2 cellular contexts compared by ENCODE assay signal in genomic region chr20:46046588-46047310, GRCh38.
TF ChIP-seq lines count a peak whose summit lies in the region.

No MANE protein-coding gene starts in this region.

TF ChIP-seq in HepG2, 621 proteins besides CTCF, POLR2A, EP300 and RAD21:
- TF ChIP-seq BATF2 (CRISPR knock-in tag; IDR thresholded peaks at IDR 0.05) (no peak), ZNF878 (CRISPR knock-in tag; IDR thresholded peaks at IDR 0.05) (no peak), ZNF629 (CRISPR knock-in tag; conservative IDR thresholded peaks at IDR 0.05) (peak; percentile 75), PBX3 (CRISPR knock-in tag; IDR thresholded peaks at IDR 0.05; ENCODE audit: borderline replicate concordance) (no peak), ZSCAN31 (CRISPR knock-in tag; IDR thresholded peaks at IDR 0.05; ENCODE audit: low read depth) (no peak)
TF ChIP-seq in HepG2: peak in this region for 1.

TF ChIP-seq in K562, 482 proteins besides CTCF, POLR2A, EP300 and RAD21:
- TF ChIP-seq RBM25 (IDR thresholded peaks at IDR 0.05; ENCODE audit: low read depth, low read length, severe bottlenecking): peak; percentile 84
- TF ChIP-seq BCOR (IDR thresholded peaks at IDR 0.05): 0 out of 2 replicates have a peak, but pooled peaks have one; percentile 16
- no peak for TF ChIP-seq AFF1 (IDR thresholded peaks at IDR 0.05; ENCODE audit: low read depth in 1 of 2, partially characterized antibody in 2 of 2)
- TF ChIP-seq JUNB (CRISPR knock-in tag; conservative IDR thresholded peaks at IDR 0.05): no peak
